In the genomic region with DNA sequence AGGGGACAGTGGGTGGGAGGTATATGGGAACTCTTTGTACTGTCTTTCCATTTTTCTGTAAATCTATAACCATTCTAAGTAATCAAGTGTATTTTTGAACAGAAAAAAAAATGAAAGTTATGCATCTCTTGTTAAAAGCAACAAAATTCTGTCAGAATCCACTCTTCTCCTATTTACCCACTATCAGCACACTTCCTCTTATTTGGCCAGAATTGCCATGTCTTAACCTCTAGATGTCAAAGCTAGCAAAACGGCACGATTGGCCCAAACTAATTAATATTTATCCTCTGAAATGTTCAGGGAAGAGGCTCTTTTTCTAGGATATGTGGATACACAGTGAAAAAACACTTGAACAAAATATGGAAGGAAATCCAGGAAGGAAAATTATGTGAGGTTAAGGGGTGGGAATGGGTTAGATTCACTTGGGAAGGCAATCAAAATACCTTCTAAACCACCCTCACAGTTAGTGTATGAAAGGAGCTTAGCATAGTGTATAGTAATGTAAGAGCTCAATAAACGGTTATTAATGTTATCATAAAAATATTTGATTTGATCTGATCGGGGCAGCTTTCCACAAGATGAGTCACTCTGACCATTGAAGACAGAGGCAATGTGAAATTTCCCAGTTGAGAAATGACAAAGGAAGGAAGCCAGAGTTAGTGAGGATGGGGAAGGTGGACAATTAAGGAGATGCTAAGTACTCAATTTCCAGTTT, we compare ENCODE assay signal across 17 cellular contexts. TPM values are rescaled to one million over a fixed set of nuclear protein-coding genes. Genes with fewer than 3 reads are reported as not detected.
DNase-seq lines count a peak whose midpoint lies in the region; ATAC-seq, FAIRE-seq and TF ChIP-seq lines count a peak whose summit lies in the region.
"Had no signal": no experiment of that assay in that cellular context is flagged by ENCODE, and none has a peak within 500 bp of the region (broad histone marks: within the 10 kb centered on the region; RNA-seq: fewer than 3 reads in every experiment).

No MANE protein-coding gene starts in this region.

- H4K20me1 ChIP-seq in mammary epithelial cell (ENCODE audit: insufficient read depth, low read length) = no peaks in the 10 kb centered on the region

- DNase-seq in right cardiac atrium (no peak), left ventricle myocardium superior (no peak), NOMO-1 treated with dmso at 0.1 percent for 144 hours (lab: John Stamatoyannopoulos, UW; ENCODE audit: unreplicated experiment) (peak; percentile 25), mammary epithelial cell (peak; percentile 42), putamen (ENCODE audit: low spot score) (no peak), GM19239 (ENCODE audit: insufficient read length, low spot score) (no peak)
- DNase-seq: CD4-positive, CD25-positive, alpha-beta regulatory T cell; DMS79; H7; NCI-H1092 treated with DMSO at 0.1 percent for 48 hours; NCI-H1694; NCI-H748 treated with DMSO at 0.1 percent for 48 hours; SHP77 treated with DMSO at 0.1 percent for 48 hours had no signal

- ATAC-seq in right cardiac atrium = peak in 1 of 2 donors; percentile 45
- ATAC-seq in left ventricle myocardium superior = no peak
- no peak for ATAC-seq in GM19035 (IDR thresholded peaks at IDR 0.05; ENCODE audit: unreplicated experiment)
- no peak for ATAC-seq in GM18520 (IDR thresholded peaks at IDR 0.05; ENCODE audit: unreplicated experiment)

- H3K9me3 ChIP-seq in right cardiac atrium (ENCODE audit: control insufficient read depth, low read length) (no peaks in the 10 kb centered on the region), mammary epithelial cell (replicated peaks; ENCODE audit: insufficient read depth, low read length) (no peaks in the 10 kb centered on the region)

- H3K36me3 ChIP-seq in mammary epithelial cell (ENCODE audit: insufficient read depth, low read length) = no peaks in the 10 kb centered on the region

- in situ Hi-C loops in mammary epithelial cell (cut with MboI; ENCODE audit: low sequenced_read_pairs in 2 of 2) = no loop called here

- no TSS peak for BruUV-seq in mammary epithelial cell (replicated peaks; lab: Mats Ljungman, UMichigan)

- peak overlapping the region; percentile 43 for H2AFZ ChIP-seq in mammary epithelial cell (ENCODE audit: low read depth, low read length)

- H3K9ac ChIP-seq in mammary epithelial cell (ENCODE audit: insufficient read depth, low read length) = no peak overlapping the region

- no peaks in the 10 kb centered on the region for H3K27me3 ChIP-seq in right cardiac atrium (ENCODE audit: control insufficient read depth, insufficient read depth)
- no peaks in the 10 kb centered on the region for H3K27me3 ChIP-seq in mammary epithelial cell (ENCODE audit: insufficient read depth, low read length)

- no peak for FAIRE-seq in GM19239 (lab: Jason Lieb, UNC)
- FAIRE-seq: G401.6, RCC 7860 had no signal

- peaks cover 4% of the 10 kb centered on the region for H3K4me1 ChIP-seq in right cardiac atrium (ENCODE audit: control insufficient read depth, insufficient read depth, low read length)
- peaks cover 17% of the 10 kb centered on the region for H3K4me1 ChIP-seq in mammary epithelial cell (ENCODE audit: insufficient read depth, low read length)

- 54% methylated on average over 4 of the region's 4 CpGs for WGBS in right cardiac atrium
- 66% methylated on average over 4 of the region's 4 CpGs for WGBS in mammary epithelial cell (ENCODE audit: low coverage, missing lambda C conversion rate)

- intact Hi-C loops in right cardiac atrium (cut with DNase I) (loop anchor here in 1 of 4 donors (10.0 kb wide), 1 partner anchor 61 kb away; no protein-coding TSS in a partner anchor), left ventricle myocardium superior (cut with micrococcal nuclease) (no loop called here), mammary epithelial cell (cut with micrococcal nuclease) (no loop called here)

- dilution Hi-C loops in mammary epithelial cell (cut with HindIII; ENCODE audit: low sequenced_read_pairs) = no loop called here

- H3K4me2 ChIP-seq in mammary epithelial cell (ENCODE audit: insufficient read depth, low read depth, low read length) = no peak overlapping the region

- CTCF ChIA-PET in mammary epithelial cell (lab: Charles Lee; ENCODE audit: low non-redundant PET) = no interaction called here

- H3K27ac ChIP-seq in right cardiac atrium (ENCODE audit: low read length) (peak overlapping the region; percentile 50), mammary epithelial cell (ENCODE audit: insufficient read depth, low read depth, low read length) (no peak overlapping the region)

- H3K4me3 ChIP-seq in right cardiac atrium (ENCODE audit: low read length) (no peak overlapping the region), mammary epithelial cell (replicated peaks in 1 of 3; ENCODE audit: insufficient read depth in 1 of 3, low read depth in 2 of 3, low read length in 3 of 3) (no peak overlapping the region)

- no peaks in the 10 kb centered on the region for H3K79me2 ChIP-seq in mammary epithelial cell (ENCODE audit: insufficient read depth, low read length)

- TF ChIP-seq CTCF in mammary epithelial cell (conservative IDR thresholded peaks at IDR 0.05 in 1 of 2, IDR thresholded peaks at IDR 0.05 in 1 of 2; ENCODE audit: extremely low read depth in 1 of 2, insufficient read depth in 1 of 2, low read depth in 1 of 2, low read length in 2 of 2) = no peak

RNA-seq across cellular contexts. Expression of a gene that starts 20.2 kb away (rescaled TPM):
- total RNA-seq in right cardiac atrium (100 to 1,000 TPM; 196 to 255 (median 212) TPM), left ventricle myocardium superior (175 TPM), mammary epithelial cell (100 to 1,000 TPM; 149 to 179 TPM)
- polyA plus RNA-seq in right cardiac atrium (77.7 TPM), mammary epithelial cell (289 TPM)
- 320 TPM for polyA minus RNA-seq in mammary epithelial cell

Comparison
In these comparisons a context has a peak if more than half of its experiments do, and no peak if none do; other contexts are left out.
1. DNase-seq: peak in NOMO-1 treated with dmso at 0.1 percent for 144 hours (single experiment) and mammary epithelial cell (single experiment); none in right cardiac atrium (0 of 3), left ventricle myocardium superior (single experiment), putamen (single experiment) and GM19239 (single experiment).